21 cellular contexts compared by ENCODE assay signal in the genomic region with DNA sequence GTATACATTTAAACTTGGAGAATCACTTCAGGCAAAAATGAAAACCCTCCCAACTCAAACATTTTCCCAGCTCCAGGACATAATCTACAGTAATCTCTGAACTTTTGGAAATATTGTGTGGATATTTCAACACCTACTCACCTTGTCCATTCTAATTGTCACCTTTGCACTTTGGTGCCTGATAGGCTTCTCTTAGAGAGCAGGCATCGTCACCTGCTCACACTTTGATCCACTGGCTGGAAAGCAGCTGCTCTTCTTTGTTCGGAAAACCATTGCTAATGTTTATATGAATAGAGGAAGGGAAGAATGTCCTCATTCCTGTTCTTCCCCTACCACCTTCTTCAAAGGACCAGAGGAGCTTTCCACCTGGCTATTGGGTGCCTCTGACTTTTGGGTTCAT.
"Had no signal": no experiment of that assay in that cellular context is flagged by ENCODE, and none has a peak within 500 bp of the region (broad histone marks: within the 10 kb centered on the region; RNA-seq: fewer than 3 reads in every experiment).

No MANE protein-coding gene starts in this region.

- H3K9me3 ChIP-seq: body of pancreas, left lung, right atrium auricular region, tibial nerve, uterus had no signal

- H3K4me3 Mint-ChIP-seq: activated B cell treated with CpG ODN at 0.5 μM for 24 hours; activated CD8-positive, alpha-beta T cell treated with anti-CD3 and anti-CD28 coated beads, Interleukin-2, amount 10 ng/mL, durations not matched to agents 7 days and 5 days; activated naive CD8-positive, alpha-beta T cell; activated T-cell treated with anti-CD3 and anti-CD28 coated beads, Interleukin-2, amount 50 U/mL, for 72 hours; natural killer cell had no signal

- H3K36me3 Mint-ChIP-seq: natural killer cell had no signal

- H3K27ac Mint-ChIP-seq: activated B cell treated with CpG ODN at 0.5 μM for 24 hours; activated CD8-positive, alpha-beta T cell treated with anti-CD3 and anti-CD28 coated beads, Interleukin-2, amount 10 ng/mL, durations not matched to agents 7 days and 5 days; activated T-cell treated with anti-CD3 and anti-CD28 coated beads, Interleukin-2, amount 50 U/mL, for 72 hours; natural killer cell had no signal

- H3K27me3 ChIP-seq: body of pancreas, left lung, right atrium auricular region, tibial nerve, uterus had no signal

- ATAC-seq: body of pancreas, left lung had no signal

- H3K27me3 Mint-ChIP-seq: activated B cell treated with CpG ODN at 0.5 μM for 24 hours; activated naive CD8-positive, alpha-beta T cell had no signal

- DNase-seq: activated B cell treated with CpG ODN at 0.5 μM for 24 hours; activated CD4-positive, alpha-beta T cell treated with anti-CD3 and anti-CD28 coated beads for 48 hours; activated CD8-positive, alpha-beta memory T cell treated with anti-CD3 and anti-CD28 coated beads, Interleukin-2, amount 50 U/mL, for 48 hours; activated CD8-positive, alpha-beta T cell treated with anti-CD3 and anti-CD28 coated beads, Interleukin-2, amount 10 ng/mL, durations not matched to agents 7 days and 5 days; activated gamma-delta T cell treated with Interleukin-2 at 50 U/mL for 16 hours; activated T-cell treated with anti-CD3 and anti-CD28 coated beads, Interleukin-2, amount 50 U/mL, for 72 hours; amygdala; body of pancreas; caudate nucleus; foreskin fibroblast; hippocampal formation; left lung; natural killer cell; posterior cingulate gyrus; stimulated activated CD4-positive, alpha-beta T cell treated with anti-CD3 and anti-CD28 coated beads, Interleukin-15, amount 100 ng/mL, for 24 hours; stimulated activated CD4-positive, alpha-beta T cell treated with anti-CD3 and anti-CD28 coated beads, Interleukin-4, amount 100 ng/mL, for 1 hour; uterus had no signal

- H3K27ac ChIP-seq: body of pancreas, coronary artery, left lung, right atrium auricular region, tibial nerve, uterus had no signal

- H3K9me3 Mint-ChIP-seq: activated B cell treated with CpG ODN at 0.5 μM for 24 hours, natural killer cell had no signal

- H3K4me1 ChIP-seq: right atrium auricular region, tibial nerve, uterus had no signal

- H3K4me3 ChIP-seq: body of pancreas, coronary artery, left lung, right atrium auricular region, tibial nerve, uterus had no signal

- H3K36me3 ChIP-seq: left lung, right atrium auricular region, tibial nerve, uterus had no signal
